In genomic region chr12:50574621-50575348, GRCh38 we compare ENCODE assay signal across 1 cellular context.
TF ChIP-seq lines count a peak whose summit lies in the region.

No MANE protein-coding gene starts in this region.

TF ChIP-seq in HepG2, 621 proteins besides CTCF, POLR2A, EP300 and RAD21 (continued from another document):
- TF ChIP-seq, protein P1, sequence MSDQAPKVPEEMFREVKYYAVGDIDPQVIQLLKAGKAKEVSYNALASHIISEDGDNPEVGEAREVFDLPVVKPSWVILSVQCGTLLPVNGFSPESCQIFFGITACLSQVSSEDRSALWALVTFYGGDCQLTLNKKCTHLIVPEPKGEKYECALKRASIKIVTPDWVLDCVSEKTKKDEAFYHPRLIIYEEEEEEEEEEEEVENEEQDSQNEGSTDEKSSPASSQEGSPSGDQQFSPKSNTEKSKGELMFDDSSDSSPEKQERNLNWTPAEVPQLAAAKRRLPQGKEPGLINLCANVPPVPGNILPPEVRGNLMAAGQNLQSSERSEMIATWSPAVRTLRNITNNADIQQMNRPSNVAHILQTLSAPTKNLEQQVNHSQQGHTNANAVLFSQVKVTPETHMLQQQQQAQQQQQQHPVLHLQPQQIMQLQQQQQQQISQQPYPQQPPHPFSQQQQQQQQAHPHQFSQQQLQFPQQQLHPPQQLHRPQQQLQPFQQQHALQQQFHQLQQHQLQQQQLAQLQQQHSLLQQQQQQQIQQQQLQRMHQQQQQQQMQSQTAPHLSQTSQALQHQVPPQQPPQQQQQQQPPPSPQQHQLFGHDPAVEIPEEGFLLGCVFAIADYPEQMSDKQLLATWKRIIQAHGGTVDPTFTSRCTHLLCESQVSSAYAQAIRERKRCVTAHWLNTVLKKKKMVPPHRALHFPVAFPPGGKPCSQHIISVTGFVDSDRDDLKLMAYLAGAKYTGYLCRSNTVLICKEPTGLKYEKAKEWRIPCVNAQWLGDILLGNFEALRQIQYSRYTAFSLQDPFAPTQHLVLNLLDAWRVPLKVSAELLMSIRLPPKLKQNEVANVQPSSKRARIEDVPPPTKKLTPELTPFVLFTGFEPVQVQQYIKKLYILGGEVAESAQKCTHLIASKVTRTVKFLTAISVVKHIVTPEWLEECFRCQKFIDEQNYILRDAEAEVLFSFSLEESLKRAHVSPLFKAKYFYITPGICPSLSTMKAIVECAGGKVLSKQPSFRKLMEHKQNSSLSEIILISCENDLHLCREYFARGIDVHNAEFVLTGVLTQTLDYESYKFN (CRISPR knock-in tag; conservative IDR thresholded peaks at IDR 0.05): peak; percentile 45; the same call in 1 of the 2 replicates
- no peak for TF ChIP-seq ATRX (CRISPR knock-in tag; IDR thresholded peaks at IDR 0.05; ENCODE audit: borderline replicate concordance)
- TF ChIP-seq SOX13 (IDR thresholded peaks at IDR 0.05): no peak
- TF ChIP-seq SOX13 (CRISPR knock-in tag; conservative IDR thresholded peaks at IDR 0.05 in 1 of 2, IDR thresholded peaks at IDR 0.05 in 1 of 2): peak in 1 of 2 experiments; percentile 77; a peak in 2 of 4 replicates
- no peak for TF ChIP-seq ZNF740 (CRISPR knock-in tag; IDR thresholded peaks at IDR 0.05)
- no peak for TF ChIP-seq ZBTB42 (CRISPR knock-in tag; IDR thresholded peaks at IDR 0.05)
- no peak for TF ChIP-seq ZNF136 (CRISPR knock-in tag; IDR thresholded peaks at IDR 0.05; ENCODE audit: low read depth)
- TF ChIP-seq, protein P2, sequence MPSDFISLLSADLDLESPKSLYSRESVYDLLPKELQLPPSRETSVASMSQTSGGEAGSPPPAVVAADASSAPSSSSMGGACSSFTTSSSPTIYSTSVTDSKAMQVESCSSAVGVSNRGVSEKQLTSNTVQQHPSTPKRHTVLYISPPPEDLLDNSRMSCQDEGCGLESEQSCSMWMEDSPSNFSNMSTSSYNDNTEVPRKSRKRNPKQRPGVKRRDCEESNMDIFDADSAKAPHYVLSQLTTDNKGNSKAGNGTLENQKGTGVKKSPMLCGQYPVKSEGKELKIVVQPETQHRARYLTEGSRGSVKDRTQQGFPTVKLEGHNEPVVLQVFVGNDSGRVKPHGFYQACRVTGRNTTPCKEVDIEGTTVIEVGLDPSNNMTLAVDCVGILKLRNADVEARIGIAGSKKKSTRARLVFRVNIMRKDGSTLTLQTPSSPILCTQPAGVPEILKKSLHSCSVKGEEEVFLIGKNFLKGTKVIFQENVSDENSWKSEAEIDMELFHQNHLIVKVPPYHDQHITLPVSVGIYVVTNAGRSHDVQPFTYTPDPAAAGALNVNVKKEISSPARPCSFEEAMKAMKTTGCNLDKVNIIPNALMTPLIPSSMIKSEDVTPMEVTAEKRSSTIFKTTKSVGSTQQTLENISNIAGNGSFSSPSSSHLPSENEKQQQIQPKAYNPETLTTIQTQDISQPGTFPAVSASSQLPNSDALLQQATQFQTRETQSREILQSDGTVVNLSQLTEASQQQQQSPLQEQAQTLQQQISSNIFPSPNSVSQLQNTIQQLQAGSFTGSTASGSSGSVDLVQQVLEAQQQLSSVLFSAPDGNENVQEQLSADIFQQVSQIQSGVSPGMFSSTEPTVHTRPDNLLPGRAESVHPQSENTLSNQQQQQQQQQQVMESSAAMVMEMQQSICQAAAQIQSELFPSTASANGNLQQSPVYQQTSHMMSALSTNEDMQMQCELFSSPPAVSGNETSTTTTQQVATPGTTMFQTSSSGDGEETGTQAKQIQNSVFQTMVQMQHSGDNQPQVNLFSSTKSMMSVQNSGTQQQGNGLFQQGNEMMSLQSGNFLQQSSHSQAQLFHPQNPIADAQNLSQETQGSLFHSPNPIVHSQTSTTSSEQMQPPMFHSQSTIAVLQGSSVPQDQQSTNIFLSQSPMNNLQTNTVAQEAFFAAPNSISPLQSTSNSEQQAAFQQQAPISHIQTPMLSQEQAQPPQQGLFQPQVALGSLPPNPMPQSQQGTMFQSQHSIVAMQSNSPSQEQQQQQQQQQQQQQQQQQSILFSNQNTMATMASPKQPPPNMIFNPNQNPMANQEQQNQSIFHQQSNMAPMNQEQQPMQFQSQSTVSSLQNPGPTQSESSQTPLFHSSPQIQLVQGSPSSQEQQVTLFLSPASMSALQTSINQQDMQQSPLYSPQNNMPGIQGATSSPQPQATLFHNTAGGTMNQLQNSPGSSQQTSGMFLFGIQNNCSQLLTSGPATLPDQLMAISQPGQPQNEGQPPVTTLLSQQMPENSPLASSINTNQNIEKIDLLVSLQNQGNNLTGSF (CRISPR knock-in tag; IDR thresholded peaks at IDR 0.05): no peak
- TF ChIP-seq JUNB (CRISPR knock-in tag; IDR thresholded peaks at IDR 0.05; ENCODE audit: borderline replicate concordance): no peak
- TF ChIP-seq FLYWCH1 (CRISPR knock-in tag; IDR thresholded peaks at IDR 0.05): no peak
- TF ChIP-seq ATM (IDR thresholded peaks at IDR 0.05; ENCODE audit: borderline replicate concordance): no peak
- TF ChIP-seq, protein P3, sequence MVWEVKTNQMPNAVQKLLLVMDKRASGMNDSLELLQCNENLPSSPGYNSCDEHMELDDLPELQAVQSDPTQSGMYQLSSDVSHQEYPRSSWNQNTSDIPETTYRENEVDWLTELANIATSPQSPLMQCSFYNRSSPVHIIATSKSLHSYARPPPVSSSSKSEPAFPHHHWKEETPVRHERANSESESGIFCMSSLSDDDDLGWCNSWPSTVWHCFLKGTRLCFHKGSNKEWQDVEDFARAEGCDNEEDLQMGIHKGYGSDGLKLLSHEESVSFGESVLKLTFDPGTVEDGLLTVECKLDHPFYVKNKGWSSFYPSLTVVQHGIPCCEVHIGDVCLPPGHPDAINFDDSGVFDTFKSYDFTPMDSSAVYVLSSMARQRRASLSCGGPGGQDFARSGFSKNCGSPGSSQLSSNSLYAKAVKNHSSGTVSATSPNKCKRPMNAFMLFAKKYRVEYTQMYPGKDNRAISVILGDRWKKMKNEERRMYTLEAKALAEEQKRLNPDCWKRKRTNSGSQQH (CRISPR knock-in tag; IDR thresholded peaks at IDR 0.05; ENCODE audit: low read depth): no peak
- no peak for TF ChIP-seq ZNF770 (CRISPR knock-in tag; IDR thresholded peaks at IDR 0.05)
- no peak for TF ChIP-seq ZNF383 (CRISPR knock-in tag; IDR thresholded peaks at IDR 0.05; ENCODE audit: borderline replicate concordance)
- no peak for TF ChIP-seq RNF2 (conservative IDR thresholded peaks at IDR 0.05; ENCODE audit: low read depth)
- no peak for TF ChIP-seq ZNF460 (CRISPR knock-in tag; IDR thresholded peaks at IDR 0.05; ENCODE audit: borderline replicate concordance)
- no peak for TF ChIP-seq SOX6 (IDR thresholded peaks at IDR 0.05)
- peak; percentile 57 for TF ChIP-seq SOX6 (CRISPR knock-in tag; IDR thresholded peaks at IDR 0.05)
- TF ChIP-seq SNAI1 (CRISPR knock-in tag; IDR thresholded peaks at IDR 0.05; ENCODE audit: borderline replicate concordance): no peak
- no peak for TF ChIP-seq SIN3A (IDR thresholded peaks at IDR 0.05; ENCODE audit: borderline replicate concordance, low read depth, low read length)
- TF ChIP-seq ZNF274 (CRISPR knock-in tag; IDR thresholded peaks at IDR 0.05): no peak
- TF ChIP-seq, protein P4, sequence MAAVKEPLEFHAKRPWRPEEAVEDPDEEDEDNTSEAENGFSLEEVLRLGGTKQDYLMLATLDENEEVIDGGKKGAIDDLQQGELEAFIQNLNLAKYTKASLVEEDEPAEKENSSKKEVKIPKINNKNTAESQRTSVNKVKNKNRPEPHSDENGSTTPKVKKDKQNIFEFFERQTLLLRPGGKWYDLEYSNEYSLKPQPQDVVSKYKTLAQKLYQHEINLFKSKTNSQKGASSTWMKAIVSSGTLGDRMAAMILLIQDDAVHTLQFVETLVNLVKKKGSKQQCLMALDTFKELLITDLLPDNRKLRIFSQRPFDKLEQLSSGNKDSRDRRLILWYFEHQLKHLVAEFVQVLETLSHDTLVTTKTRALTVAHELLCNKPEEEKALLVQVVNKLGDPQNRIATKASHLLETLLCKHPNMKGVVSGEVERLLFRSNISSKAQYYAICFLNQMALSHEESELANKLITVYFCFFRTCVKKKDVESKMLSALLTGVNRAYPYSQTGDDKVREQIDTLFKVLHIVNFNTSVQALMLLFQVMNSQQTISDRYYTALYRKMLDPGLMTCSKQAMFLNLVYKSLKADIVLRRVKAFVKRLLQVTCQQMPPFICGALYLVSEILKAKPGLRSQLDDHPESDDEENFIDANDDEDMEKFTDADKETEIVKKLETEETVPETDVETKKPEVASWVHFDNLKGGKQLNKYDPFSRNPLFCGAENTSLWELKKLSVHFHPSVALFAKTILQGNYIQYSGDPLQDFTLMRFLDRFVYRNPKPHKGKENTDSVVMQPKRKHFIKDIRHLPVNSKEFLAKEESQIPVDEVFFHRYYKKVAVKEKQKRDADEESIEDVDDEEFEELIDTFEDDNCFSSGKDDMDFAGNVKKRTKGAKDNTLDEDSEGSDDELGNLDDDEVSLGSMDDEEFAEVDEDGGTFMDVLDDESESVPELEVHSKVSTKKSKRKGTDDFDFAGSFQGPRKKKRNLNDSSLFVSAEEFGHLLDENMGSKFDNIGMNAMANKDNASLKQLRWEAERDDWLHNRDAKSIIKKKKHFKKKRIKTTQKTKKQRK (IDR thresholded peaks at IDR 0.05; ENCODE audit: low read length): no peak
- no peak for TF ChIP-seq ZNF788 (CRISPR knock-in tag; IDR thresholded peaks at IDR 0.05; ENCODE audit: borderline replicate concordance)
- no peak for TF ChIP-seq DR1 (CRISPR knock-in tag; IDR thresholded peaks at IDR 0.05)
- TF ChIP-seq MAZ (IDR thresholded peaks at IDR 0.05; ENCODE audit: borderline replicate concordance, low read depth, low read length): no peak
- no peak for TF ChIP-seq MAZ (CRISPR knock-in tag; IDR thresholded peaks at IDR 0.05; ENCODE audit: low read depth)
